ENCODE assay signal across 40 cellular contexts in the genomic region with DNA sequence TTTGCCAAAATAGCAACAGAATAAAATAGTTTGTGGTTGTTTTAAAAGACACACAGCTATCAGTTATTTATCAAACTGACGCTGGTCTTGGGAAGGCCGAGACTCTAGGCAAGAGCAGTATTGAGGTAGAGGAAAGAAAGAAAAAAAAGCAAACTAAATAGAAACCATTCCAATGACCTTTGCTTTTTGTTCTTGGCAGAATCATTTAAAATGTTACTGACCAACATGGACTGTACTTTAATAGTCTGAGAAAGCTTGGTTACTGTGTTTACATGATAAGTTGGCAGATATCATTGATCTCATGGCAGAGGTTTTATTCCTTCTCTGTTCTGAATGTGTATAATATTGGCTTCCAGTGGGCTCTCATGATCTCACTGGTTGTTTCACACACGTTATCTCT. TPM values are rescaled to one million over a fixed set of nuclear protein-coding genes. Genes with fewer than 3 reads are reported as not detected.
"Had no signal": no experiment of that assay in that cellular context is flagged by ENCODE, and none has a peak within 500 bp of the region (broad histone marks: within the 10 kb centered on the region; RNA-seq: fewer than 3 reads in every experiment).

No MANE protein-coding gene starts in this region.

- H3K27ac ChIP-seq: ascending aorta, cardiac muscle cell, WERI-Rb-1 had no signal

- ATAC-seq: activated CD4-positive, alpha-beta T cell treated with anti-CD3 and anti-CD28 coated beads for 36 hours; activated CD4-positive, CD25-positive, alpha-beta regulatory T cell treated with anti-CD3 and anti-CD28 coated beads, Interleukin-2, amount 50 U/mL, for 24 hours; activated CD8-positive, alpha-beta memory T cell treated with anti-CD3 and anti-CD28 coated beads, Interleukin-2, amount 10 ng/mL, durations not matched to agents 7 days and 5 days; activated CD8-positive, alpha-beta T cell treated with anti-CD3 and anti-CD28 coated beads, Interleukin-2, amount 10 ng/mL, durations not matched to agents 7 days and 5 days; activated naive CD8-positive, alpha-beta T cell treated with anti-CD3 and anti-CD28 coated beads, Interleukin-2, amount 50 U/mL, for 24 hours; WTC11 had no signal

- H3K4me1 Mint-ChIP-seq: activated CD4-positive, alpha-beta memory T cell treated with anti-CD3 and anti-CD28 coated beads, Interleukin-2, amount 10 ng/mL, durations not matched to agents 7 days and 5 days; activated CD4-positive, alpha-beta T cell treated with anti-CD3 and anti-CD28 coated beads for 36 hours; activated CD4-positive, alpha-beta T cell treated with anti-CD3 and anti-CD28 coated beads, Interleukin-2, amount 10 ng/mL, durations not matched to agents 7 days and 5 days; activated CD8-positive, alpha-beta memory T cell treated with anti-CD3 and anti-CD28 coated beads, Interleukin-2, amount 10 ng/mL, durations not matched to agents 7 days and 5 days; activated naive CD4-positive, alpha-beta T cell treated with anti-CD3 and anti-CD28 coated beads, Interleukin-2, amount 10 ng/mL, durations not matched to agents 7 days and 5 days; activated naive CD4-positive, alpha-beta T cell treated with anti-CD3 and anti-CD28 coated beads, Interleukin-2, amount 50 U/mL, for 24 hours; activated naive CD8-positive, alpha-beta T cell treated with anti-CD3 and anti-CD28 coated beads, Interleukin-2, amount 10 ng/mL, durations not matched to agents 7 days and 5 days; activated naive CD8-positive, alpha-beta T cell treated with anti-CD3 and anti-CD28 coated beads, Interleukin-2, amount 50 U/mL, for 24 hours; brain; central memory CD8-positive, alpha-beta T cell; WTC11 had no signal

- H3K9me3 ChIP-seq: ascending aorta had no signal

- H3K4me1 ChIP-seq: ascending aorta had no signal

- H3K36me3 ChIP-seq: ascending aorta, cardiac muscle cell, WERI-Rb-1 had no signal

- H3K36me3 Mint-ChIP-seq: activated CD8-positive, alpha-beta memory T cell treated with anti-CD3 and anti-CD28 coated beads, Interleukin-2, amount 10 ng/mL, durations not matched to agents 7 days and 5 days; activated naive CD4-positive, alpha-beta T cell treated with anti-CD3 and anti-CD28 coated beads, Interleukin-2, amount 10 ng/mL, durations not matched to agents 7 days and 5 days; activated naive CD4-positive, alpha-beta T cell treated with anti-CD3 and anti-CD28 coated beads, Interleukin-2, amount 50 U/mL, for 24 hours; activated naive CD8-positive, alpha-beta T cell; activated naive CD8-positive, alpha-beta T cell treated with anti-CD3 and anti-CD28 coated beads, Interleukin-2, amount 10 ng/mL, durations not matched to agents 7 days and 5 days; brain had no signal

- H3K27me3 ChIP-seq: ascending aorta, cardiac muscle cell had no signal

- H3K9me3 Mint-ChIP-seq: activated CD4-positive, alpha-beta memory T cell treated with anti-CD3 and anti-CD28 coated beads, Interleukin-2, amount 10 ng/mL, durations not matched to agents 7 days and 5 days; activated CD4-positive, alpha-beta T cell treated with anti-CD3 and anti-CD28 coated beads, Interleukin-2, amount 10 ng/mL, durations not matched to agents 7 days and 5 days; activated naive CD4-positive, alpha-beta T cell treated with anti-CD3 and anti-CD28 coated beads, Interleukin-2, amount 10 ng/mL, durations not matched to agents 7 days and 5 days; activated naive CD4-positive, alpha-beta T cell treated with anti-CD3 and anti-CD28 coated beads, Interleukin-2, amount 50 U/mL, for 24 hours; activated naive CD8-positive, alpha-beta T cell treated with anti-CD3 and anti-CD28 coated beads, Interleukin-2, amount 10 ng/mL, durations not matched to agents 7 days and 5 days; activated naive CD8-positive, alpha-beta T cell treated with anti-CD3 and anti-CD28 coated beads, Interleukin-2, amount 50 U/mL, for 24 hours; activated T-cell treated with anti-CD3 and anti-CD28 coated beads, Interleukin-2, amount 50 U/mL, for 24 hours; activated T-helper 2 cell treated with anti-CD3 and anti-CD28 coated beads, Interferon-gamma antibody, Interleukin-2, Interleukin-4, amounts not matched to agents 10 μg/mL and 5 μg/mL and 100 μg/mL, durations not matched to agents 14 hours and 24 hours and 36 hours; central memory CD8-positive, alpha-beta T cell; T-helper 1 cell treated with Interleukin-12 subunit alpha and Interleukin-12 subunit beta and Interleukin-4 antibody, amounts not matched to agents 30 μg/mL and 1 μg/mL, for 36 hours; T-helper 2 cell treated with Interferon-gamma antibody and Interleukin-4, amounts not matched to agents 5 μg/mL and 100 μg/mL, for 36 hours had no signal

- H3K4me3 Mint-ChIP-seq: activated CD4-positive, alpha-beta memory T cell treated with anti-CD3 and anti-CD28 coated beads, Interleukin-2, amount 10 ng/mL, durations not matched to agents 7 days and 5 days; activated CD4-positive, alpha-beta T cell treated with anti-CD3 and anti-CD28 coated beads for 36 hours; activated CD4-positive, alpha-beta T cell treated with anti-CD3 and anti-CD28 coated beads, Interleukin-2, amount 10 ng/mL, durations not matched to agents 7 days and 5 days; activated CD8-positive, alpha-beta memory T cell treated with anti-CD3 and anti-CD28 coated beads, Interleukin-2, amount 10 ng/mL, durations not matched to agents 7 days and 5 days; activated CD8-positive, alpha-beta T cell treated with anti-CD3 and anti-CD28 coated beads, Interleukin-2, amount 10 ng/mL, durations not matched to agents 7 days and 5 days; activated naive CD4-positive, alpha-beta T cell treated with anti-CD3 and anti-CD28 coated beads, Interleukin-2, amount 10 ng/mL, durations not matched to agents 7 days and 5 days; activated naive CD4-positive, alpha-beta T cell treated with anti-CD3 and anti-CD28 coated beads, Interleukin-2, amount 50 U/mL, for 24 hours; activated naive CD8-positive, alpha-beta T cell; activated naive CD8-positive, alpha-beta T cell treated with anti-CD3 and anti-CD28 coated beads, Interleukin-2, amount 10 ng/mL, durations not matched to agents 7 days and 5 days; activated naive CD8-positive, alpha-beta T cell treated with anti-CD3 and anti-CD28 coated beads, Interleukin-2, amount 50 U/mL, for 24 hours; activated T-cell treated with anti-CD3 and anti-CD28 coated beads, Interleukin-2, amount 50 U/mL, for 24 hours; brain; central memory CD8-positive, alpha-beta T cell; T-helper 1 cell treated with Interleukin-12 subunit alpha and Interleukin-12 subunit beta and Interleukin-4 antibody, amounts not matched to agents 30 μg/mL and 1 μg/mL, for 36 hours; T-helper 2 cell treated with Interferon-gamma antibody and Interleukin-4, amounts not matched to agents 5 μg/mL and 100 μg/mL, for 36 hours; WTC11 had no signal

- H3K27ac Mint-ChIP-seq: activated CD4-positive, alpha-beta memory T cell treated with anti-CD3 and anti-CD28 coated beads, Interleukin-2, amount 10 ng/mL, durations not matched to agents 7 days and 5 days; activated CD4-positive, alpha-beta T cell treated with anti-CD3 and anti-CD28 coated beads for 36 hours; activated CD4-positive, alpha-beta T cell treated with anti-CD3 and anti-CD28 coated beads, Interleukin-2, amount 10 ng/mL, durations not matched to agents 7 days and 5 days; activated CD8-positive, alpha-beta memory T cell treated with anti-CD3 and anti-CD28 coated beads, Interleukin-2, amount 10 ng/mL, durations not matched to agents 7 days and 5 days; activated CD8-positive, alpha-beta T cell treated with anti-CD3 and anti-CD28 coated beads, Interleukin-2, amount 10 ng/mL, durations not matched to agents 7 days and 5 days; activated naive CD4-positive, alpha-beta T cell treated with anti-CD3 and anti-CD28 coated beads, Interleukin-2, amount 10 ng/mL, durations not matched to agents 7 days and 5 days; activated naive CD4-positive, alpha-beta T cell treated with anti-CD3 and anti-CD28 coated beads, Interleukin-2, amount 50 U/mL, for 24 hours; activated naive CD8-positive, alpha-beta T cell; activated naive CD8-positive, alpha-beta T cell treated with anti-CD3 and anti-CD28 coated beads, Interleukin-2, amount 10 ng/mL, durations not matched to agents 7 days and 5 days; activated naive CD8-positive, alpha-beta T cell treated with anti-CD3 and anti-CD28 coated beads, Interleukin-2, amount 50 U/mL, for 24 hours; activated T-cell treated with anti-CD3 and anti-CD28 coated beads, Interleukin-2, amount 50 U/mL, for 24 hours; activated T-helper 2 cell treated with anti-CD3 and anti-CD28 coated beads, Interferon-gamma antibody, Interleukin-2, Interleukin-4, amounts not matched to agents 10 μg/mL and 5 μg/mL and 100 μg/mL, durations not matched to agents 14 hours and 24 hours and 36 hours; brain; T-helper 1 cell treated with Interleukin-12 subunit alpha and Interleukin-12 subunit beta and Interleukin-4 antibody, amounts not matched to agents 30 μg/mL and 1 μg/mL, for 36 hours; T-helper 2 cell treated with Interferon-gamma antibody and Interleukin-4, amounts not matched to agents 5 μg/mL and 100 μg/mL, for 36 hours; WTC11 had no signal

- H3K4me3 ChIP-seq: ascending aorta, cardiac muscle cell had no signal

- FAIRE-seq: bronchial epithelial cell, TTC549 had no signal

- DNase-seq: activated CD4-positive, alpha-beta memory T cell treated with anti-CD3 and anti-CD28 coated beads, Interleukin-2, amount 10 ng/mL, durations not matched to agents 7 days and 5 days; activated CD4-positive, alpha-beta T cell treated with anti-CD3 and anti-CD28 coated beads for 1 hour; activated CD4-positive, alpha-beta T cell treated with anti-CD3 and anti-CD28 coated beads for 36 hours; activated CD4-positive, alpha-beta T cell treated with anti-CD3 and anti-CD28 coated beads for 48 hours; activated CD4-positive, alpha-beta T cell treated with anti-CD3 and anti-CD28 coated beads, Interleukin-2, amount 10 ng/mL, durations not matched to agents 7 days and 5 days; activated CD4-positive, alpha-beta T cell treated with anti-CD3 and anti-CD28 coated beads, Interleukin-2, amount 50 U/mL, for 48 hours; activated CD4-positive, CD25-positive, alpha-beta regulatory T cell; activated CD8-positive, alpha-beta memory T cell treated with anti-CD3 and anti-CD28 coated beads for 24 hours; activated CD8-positive, alpha-beta memory T cell treated with anti-CD3 and anti-CD28 coated beads, Interleukin-2, amount 10 ng/mL, durations not matched to agents 7 days and 5 days; activated CD8-positive, alpha-beta memory T cell treated with anti-CD3 and anti-CD28 coated beads, Interleukin-2, amount 50 U/mL, for 48 hours; activated CD8-positive, alpha-beta T cell treated with anti-CD3 and anti-CD28 coated beads, Interleukin-2, amount 10 ng/mL, durations not matched to agents 7 days and 5 days; activated effector memory CD4-positive, alpha-beta T cell treated with Interleukin-2 at 50 U/mL for 16 hours; activated gamma-delta T cell; activated naive CD4-positive, alpha-beta T cell treated with anti-CD3 and anti-CD28 coated beads, Interleukin-2, amount 10 ng/mL, durations not matched to agents 7 days and 5 days; activated naive CD4-positive, alpha-beta T cell treated with Interleukin-2 at 50 U/mL for 16 hours; activated naive CD8-positive, alpha-beta T cell treated with anti-CD3 and anti-CD28 coated beads, Interleukin-2, amount 10 ng/mL, durations not matched to agents 7 days and 5 days; activated naive CD8-positive, alpha-beta T cell treated with anti-CD3 and anti-CD28 coated beads, Interleukin-2, amount 50 U/mL, for 24 hours; activated T-cell treated with anti-CD3 and anti-CD28 coated beads, Interleukin-2, amount 50 U/mL, for 24 hours; activated T-cell treated with anti-CD3 and anti-CD28 coated beads, Interleukin-2, amount 50 U/mL, for 48 hours; amygdala; anterior cingulate cortex; caudate nucleus; cerebellar nuclear complex; T-helper 1 cell; T-helper 2 cell; T-helper 9 cell; WERI-Rb-1 had no signal

RNA-seq across cellular contexts. Expression of a gene that starts 11.9 kb away (rescaled TPM):
- total RNA-seq: activated CD4-positive, alpha-beta memory T cell treated with anti-CD3 and anti-CD28 coated beads, Interleukin-2, amount 10 ng/mL, durations not matched to agents 7 days and 5 days; activated CD4-positive, alpha-beta T cell treated with anti-CD3 and anti-CD28 coated beads for 36 hours; activated CD4-positive, alpha-beta T cell treated with anti-CD3 and anti-CD28 coated beads, Interleukin-2, amount 10 ng/mL, durations not matched to agents 7 days and 5 days; activated CD8-positive, alpha-beta memory T cell treated with anti-CD3 and anti-CD28 coated beads, Interleukin-2, amount 10 ng/mL, durations not matched to agents 7 days and 5 days; activated CD8-positive, alpha-beta T cell treated with anti-CD3 and anti-CD28 coated beads, Interleukin-2, amount 10 ng/mL, durations not matched to agents 7 days and 5 days; activated naive CD8-positive, alpha-beta T cell treated with anti-CD3 and anti-CD28 coated beads, Interleukin-2, amount 10 ng/mL, durations not matched to agents 7 days and 5 days; activated T-helper 2 cell treated with anti-CD3 and anti-CD28 coated beads, Interferon-gamma antibody, Interleukin-2, Interleukin-4, amounts not matched to agents 10 μg/mL and 5 μg/mL and 100 μg/mL, durations not matched to agents 14 hours and 24 hours and 36 hours; ascending aorta; cardiac muscle cell; WTC11 had no signal
- polyA plus RNA-seq: cardiac muscle cell had no signal
